ENCODE assay signal across 16 cellular contexts in genomic region chr3:128378631-128379347, GRCh38.
DNase-seq lines count a peak whose midpoint lies in the region; ATAC-seq, FAIRE-seq and TF ChIP-seq lines count a peak whose summit lies in the region.
"Had no signal": no experiment of that assay in that cellular context is flagged by ENCODE, and none has a peak within 500 bp of the region (broad histone marks: within the 10 kb centered on the region; RNA-seq: fewer than 3 reads in every experiment).

No MANE protein-coding gene starts in this region.

- H3K4me2 ChIP-seq in astrocyte (ENCODE audit: low read length): peak overlapping the region; percentile 8
- H3K4me2 ChIP-seq: BLaER1 treated with 17β-estradiol and CSF1 and Interleukin-3, amounts not matched to agents 10 nM and 100 nM had no signal

- H3K4me1 Mint-ChIP-seq in astrocyte (ENCODE audit: low read depth, unreplicated experiment): peaks cover 25% of the 10 kb centered on the region
- H3K4me1 Mint-ChIP-seq: WTC11 had no signal

- H4K20me1 ChIP-seq in astrocyte (ENCODE audit: insufficient read depth, low read length): peaks cover 7% of the 10 kb centered on the region

- H3K4me3 ChIP-seq in astrocyte (ENCODE audit: insufficient read depth, low read depth, low read length): no peak overlapping the region
- no peak overlapping the region for H3K4me3 ChIP-seq in psoas muscle
- H3K4me3 ChIP-seq: BLaER1 treated with 17β-estradiol and CSF1 and Interleukin-3, amounts not matched to agents 10 nM and 100 nM had no signal

- peaks cover 4% of the 10 kb centered on the region for H3K36me3 Mint-ChIP-seq in astrocyte (ENCODE audit: low read depth, unreplicated experiment)
- H3K36me3 Mint-ChIP-seq: WTC11 had no signal

- FAIRE-seq in astrocyte (lab: Jason Lieb, UNC): no peak
- FAIRE-seq: colon, G401.6, H54 had no signal

- TF ChIP-seq CTCF in C4-2B (conservative IDR thresholded peaks at IDR 0.05) (no peak), astrocyte (IDR thresholded peaks at IDR 0.05; ENCODE audit: insufficient read depth, low read depth, low read length) (no peak), psoas muscle (IDR thresholded peaks at IDR 0.05) (no peak)

- peaks cover 23% of the 10 kb centered on the region for H3K27me3 Mint-ChIP-seq in astrocyte (ENCODE audit: low read depth, unreplicated experiment)
- H3K27me3 Mint-ChIP-seq: activated T-cell treated with anti-CD3 and anti-CD28 coated beads, Interleukin-2, amount 50 U/mL, for 24 hours had no signal

- no peak overlapping the region for H3K4me3 Mint-ChIP-seq in astrocyte (ENCODE audit: unreplicated experiment)
- H3K4me3 Mint-ChIP-seq: activated T-cell treated with anti-CD3 and anti-CD28 coated beads, Interleukin-2, amount 50 U/mL, for 24 hours; WTC11 had no signal

- WGBS in psoas muscle, 3 donors: 25 to 32% (median 31%) methylated on average over 10 of the region's 10 CpGs

- peak; percentile 69 for DNase-seq in astrocyte (ENCODE audit: low read depth)
- peak; percentile 71 for DNase-seq in left ventricle myocardium superior
- peak; percentile 59 to 86 for DNase-seq in psoas muscle
- DNase-seq in 8988T: no peak
- no peak for DNase-seq in HPDE6-E6E7 (ENCODE audit: extremely low spot score)
- no peak for DNase-seq in activated CD4-positive, CD25-positive, alpha-beta regulatory T cell treated with anti-CD3 and anti-CD28 coated beads, Interleukin-2, amount 50 U/mL, for 72 hours
- DNase-seq: activated T-cell treated with anti-CD3 and anti-CD28 coated beads, Interleukin-2, amount 50 U/mL, for 24 hours; NCI-H446 treated with DMSO at 0.1 percent for 48 hours; stimulated activated naive CD4-positive, alpha-beta T cell treated with Interleukin-2 at 50 U/mL for 16 hours had no signal

- no peak overlapping the region for H3K27ac Mint-ChIP-seq in astrocyte (ENCODE audit: unreplicated experiment)
- H3K27ac Mint-ChIP-seq: WTC11 had no signal

- no peak overlapping the region for H2AFZ ChIP-seq in astrocyte (ENCODE audit: low read depth, low read length)

- H3K9me3 ChIP-seq in astrocyte (ENCODE audit: insufficient read depth, low read depth, low read length): no peaks in the 10 kb centered on the region
- no peaks in the 10 kb centered on the region for H3K9me3 ChIP-seq in psoas muscle
- H3K9me3 ChIP-seq: BLaER1 treated with 17β-estradiol and CSF1 and Interleukin-3, amounts not matched to agents 10 nM and 100 nM had no signal

- H3K27ac ChIP-seq in C4-2B (peak overlapping the region; percentile 99), astrocyte (ENCODE audit: low read depth, low read length) (no peak overlapping the region), psoas muscle (peak overlapping the region; percentile 74)
- H3K27ac ChIP-seq: BLaER1 treated with 17β-estradiol and CSF1 and Interleukin-3, amounts not matched to agents 10 nM and 100 nM had no signal

- intact Hi-C loops in left ventricle myocardium superior (cut with micrococcal nuclease) (no loop called here), psoas muscle (cut with DNase I) (no loop called here)

- no peaks in the 10 kb centered on the region for H3K27me3 ChIP-seq in astrocyte (ENCODE audit: insufficient read depth, low read length)
- no peaks in the 10 kb centered on the region for H3K27me3 ChIP-seq in psoas muscle (ENCODE audit: insufficient read depth in 3 of 3, low read length in 2 of 3)
- H3K27me3 ChIP-seq: BLaER1 treated with 17β-estradiol and CSF1 and Interleukin-3, amounts not matched to agents 10 nM and 100 nM had no signal

- H3K79me2 ChIP-seq in astrocyte (ENCODE audit: insufficient read depth, low read length): no peaks in the 10 kb centered on the region

- peak; percentile 66 for ATAC-seq in left ventricle myocardium superior
- peak; percentile 74 to 79 (median 76) for ATAC-seq in psoas muscle
- ATAC-seq in GM21447 (IDR thresholded peaks at IDR 0.05; ENCODE audit: unreplicated experiment): no peak
- ATAC-seq: WTC11 had no signal

- no peaks in the 10 kb centered on the region for H3K36me3 ChIP-seq in astrocyte (ENCODE audit: insufficient read depth, low read length)
- H3K36me3 ChIP-seq in psoas muscle (ENCODE audit: insufficient read depth in 1 of 2, low read depth in 1 of 2): no peaks in the 10 kb centered on the region

- peaks cover 10% of the 10 kb centered on the region for H3K4me1 ChIP-seq in astrocyte (ENCODE audit: insufficient read depth, low read length)
- peaks cover 85% of the 10 kb centered on the region for H3K4me1 ChIP-seq in psoas muscle

- no peak overlapping the region for H3K9ac ChIP-seq in astrocyte (ENCODE audit: low read length)
- H3K9ac ChIP-seq: BLaER1 treated with 17β-estradiol and CSF1 and Interleukin-3, amounts not matched to agents 10 nM and 100 nM had no signal

- H3K9me3 Mint-ChIP-seq in astrocyte (ENCODE audit: unreplicated experiment): no peaks in the 10 kb centered on the region
- H3K9me3 Mint-ChIP-seq: activated T-cell treated with anti-CD3 and anti-CD28 coated beads, Interleukin-2, amount 50 U/mL, for 24 hours; WTC11 had no signal

Comparison
In these comparisons a context has a peak if more than half of its experiments do, and no peak if none do; other contexts are left out.
1. DNase-seq: peak in astrocyte (single experiment), left ventricle myocardium superior (single experiment) and psoas muscle (2 of 2); none in 8988T (single experiment), HPDE6-E6E7 (single experiment) and activated CD4-positive, CD25-positive, alpha-beta regulatory T cell treated with anti-CD3 and anti-CD28 coated beads, Interleukin-2, amount 50 U/mL, for 72 hours (single experiment).